Comparison of ENCODE assay signal across 1 cellular context in genomic region chr1:226607268-226607660, GRCh38.
TF ChIP-seq lines count a peak whose summit lies in the region.

No MANE protein-coding gene starts in this region.

TF ChIP-seq in H1, 55 proteins besides CTCF, POLR2A, EP300 and RAD21:
- TF ChIP-seq BCL11A (IDR thresholded peaks at IDR 0.05; ENCODE audit: low read depth in 2 of 2, low read length in 2 of 2) (no peak), CTBP2 (IDR thresholded peaks at IDR 0.05; ENCODE audit: borderline replicate concordance, insufficient read depth, insufficient read length, low read length) (no peak), TEAD4 (IDR thresholded peaks at IDR 0.05; ENCODE audit: low read depth, low read length) (no peak), HDAC2 (IDR thresholded peaks at IDR 0.05; ENCODE audit: borderline replicate concordance in 1 of 2, low read depth in 2 of 2, low read length in 2 of 2) (no peak), CHD2 (IDR thresholded peaks at IDR 0.05; ENCODE audit: low read length) (no peak), POU5F1 (IDR thresholded peaks at IDR 0.05; ENCODE audit: low read depth, low read length) (no peak), RBBP5 (IDR thresholded peaks at IDR 0.05; ENCODE audit: borderline replicate concordance, low read depth, low read length) (no peak), ATF2 (IDR thresholded peaks at IDR 0.05; ENCODE audit: low read length) (no peak)
TF ChIP-seq in H1: peak in this region for 0.
